In the genomic region with DNA sequence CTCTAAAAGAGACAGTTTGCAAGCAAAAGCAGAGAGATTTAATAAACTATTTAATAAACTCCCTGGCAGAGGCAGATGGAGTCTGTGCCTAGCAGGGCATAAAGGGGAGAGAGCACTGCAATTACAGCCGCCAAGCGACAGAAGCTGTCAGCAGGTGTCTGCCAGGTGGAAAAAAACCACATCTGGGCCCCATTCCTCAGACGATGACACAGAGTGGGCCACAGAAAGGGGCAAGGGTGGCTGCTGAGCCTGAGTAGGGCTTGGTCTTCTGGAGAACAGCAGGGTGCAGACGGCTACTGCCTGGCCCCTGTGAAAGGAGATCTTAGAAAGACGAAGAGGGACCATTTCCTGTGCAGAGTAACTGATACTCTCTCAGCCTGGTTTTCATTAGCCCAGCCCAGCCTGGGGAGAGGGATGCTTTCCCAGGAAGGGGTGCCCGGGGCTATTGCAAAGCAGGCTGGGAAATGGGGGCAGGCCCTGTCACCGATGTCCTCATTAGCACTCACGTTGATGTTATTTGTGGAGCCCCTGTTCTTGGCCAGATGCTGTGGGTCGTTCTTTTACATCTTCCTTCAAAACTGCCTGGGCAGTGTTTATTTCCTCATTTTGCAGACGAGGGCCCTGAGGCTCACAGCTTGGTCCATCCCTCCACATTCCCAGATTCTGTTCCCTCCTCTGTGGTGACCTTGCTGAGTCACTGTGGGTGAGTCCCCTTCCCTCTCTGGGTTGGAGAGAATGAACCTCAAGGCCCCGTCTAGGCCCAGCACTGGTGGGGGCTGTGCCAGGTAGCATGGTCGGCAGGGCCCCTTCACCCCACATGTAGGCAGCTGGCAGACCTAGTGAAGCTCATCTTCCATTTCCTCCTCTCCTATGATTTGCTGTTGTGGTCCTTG, we compare ENCODE assay signal across 8 cellular contexts.
DNase-seq lines count a peak whose midpoint lies in the region; ATAC-seq and TF ChIP-seq lines count a peak whose summit lies in the region.

No MANE protein-coding gene starts in this region.

- H3K27ac Mint-ChIP-seq in activated CD4-positive, alpha-beta memory T cell treated with anti-CD3 and anti-CD28 coated beads, Interleukin-2, amount 10 ng/mL, durations not matched to agents 7 days and 5 days: peak overlapping the region; percentile 82
- no peak overlapping the region for H3K27ac Mint-ChIP-seq in CD4-positive, alpha-beta T cell

- CTCF ChIA-PET in activated CD4-positive, alpha-beta memory T cell treated with anti-CD3 and anti-CD28 coated beads, Interleukin-2, amount 10 ng/mL, durations not matched to agents 7 days and 5 days (lab: Charles Lee): interaction anchor here (1.5 to 2.1 kb wide), 2 partner anchors 84 to 140 kb away, joined by 3 to 5 read pairs; no protein-coding TSS in a partner anchor
- CTCF ChIA-PET in CD4-positive, alpha-beta T cell (lab: Charles Lee): no interaction called here

- H3K9me3 Mint-ChIP-seq in activated CD4-positive, alpha-beta memory T cell treated with anti-CD3 and anti-CD28 coated beads, Interleukin-2, amount 10 ng/mL, durations not matched to agents 7 days and 5 days: no peaks in the 10 kb centered on the region
- no peaks in the 10 kb centered on the region for H3K9me3 Mint-ChIP-seq in CD4-positive, alpha-beta T cell

- DNase-seq in COR-L47 (lab: John Stamatoyannopoulos, UW) (peak; percentile 75), LHCN-M2 (ENCODE audit: low read depth) (peak; percentile 88), lung microvascular endothelial cell (ENCODE audit: low read depth in 2 of 2) (peak; percentile 16 to 66), NCI-H526 treated with DMSO at 0.1 percent for 48 hours (lab: John Stamatoyannopoulos, UW) (no peak), SKM-1 (lab: John Stamatoyannopoulos, UW; ENCODE audit: unreplicated experiment) (no peak)
- DNase-seq in activated CD4-positive, alpha-beta memory T cell treated with anti-CD3 and anti-CD28 coated beads, Interleukin-2, amount 10 ng/mL, durations not matched to agents 7 days and 5 days: no peak
- no peak for DNase-seq in CD4-positive, alpha-beta T cell
- DNase-seq in NK-92 treated with Interleukin-12 subunit alpha and Interleukin-12 subunit beta, amount 100 ng/mL, for 24 hours (lab: John Stamatoyannopoulos, UW): no peak

- no peak overlapping the region for H3K4me3 Mint-ChIP-seq in activated CD4-positive, alpha-beta memory T cell treated with anti-CD3 and anti-CD28 coated beads, Interleukin-2, amount 10 ng/mL, durations not matched to agents 7 days and 5 days
- no peak overlapping the region for H3K4me3 Mint-ChIP-seq in CD4-positive, alpha-beta T cell

- peaks cover 20% of the 10 kb centered on the region for H3K27me3 Mint-ChIP-seq in activated CD4-positive, alpha-beta memory T cell treated with anti-CD3 and anti-CD28 coated beads, Interleukin-2, amount 10 ng/mL, durations not matched to agents 7 days and 5 days
- peaks cover 68% of the 10 kb centered on the region for H3K27me3 Mint-ChIP-seq in CD4-positive, alpha-beta T cell

- POLR2A ChIA-PET in activated CD4-positive, alpha-beta memory T cell treated with anti-CD3 and anti-CD28 coated beads, Interleukin-2, amount 10 ng/mL, durations not matched to agents 7 days and 5 days (lab: Charles Lee): no interaction called here
- POLR2A ChIA-PET in CD4-positive, alpha-beta T cell (lab: Charles Lee): no interaction called here

- TF ChIP-seq CTCF in CD4-positive, alpha-beta T cell (IDR thresholded peaks at IDR 0.05): no peak

- H3K9me3 ChIP-seq in CD4-positive, alpha-beta T cell (ENCODE audit: control insufficient read depth, low read length): no peaks in the 10 kb centered on the region

- no peaks in the 10 kb centered on the region for H3K36me3 Mint-ChIP-seq in activated CD4-positive, alpha-beta memory T cell treated with anti-CD3 and anti-CD28 coated beads, Interleukin-2, amount 10 ng/mL, durations not matched to agents 7 days and 5 days (ENCODE audit: low read depth)
- H3K36me3 Mint-ChIP-seq in CD4-positive, alpha-beta T cell (ENCODE audit: low read depth): no peaks in the 10 kb centered on the region

- no peak for ATAC-seq in CD4-positive, alpha-beta T cell (ENCODE audit: poor library complexity)

- intact Hi-C loops in CD4-positive, alpha-beta T cell (cut with DNase I, micrococcal nuclease): loop anchor here in 1 of 2 experiments (5.0 kb wide), 1 partner anchor 467 kb away; no protein-coding TSS in a partner anchor

- peaks cover 54% of the 10 kb centered on the region for H3K4me1 Mint-ChIP-seq in activated CD4-positive, alpha-beta memory T cell treated with anti-CD3 and anti-CD28 coated beads, Interleukin-2, amount 10 ng/mL, durations not matched to agents 7 days and 5 days
- no peaks in the 10 kb centered on the region for H3K4me1 Mint-ChIP-seq in CD4-positive, alpha-beta T cell (ENCODE audit: low read depth)

- no peak overlapping the region for H3K27ac ChIP-seq in CD4-positive, alpha-beta T cell (ENCODE audit: low read depth, low read length)

- peaks cover 40% of the 10 kb centered on the region for H3K27me3 ChIP-seq in CD4-positive, alpha-beta T cell (ENCODE audit: control insufficient read depth, insufficient read depth, low read length)

Comparison
In these comparisons a context has a peak if more than half of its experiments do, and no peak if none do; other contexts are left out.
1. DNase-seq: peak in COR-L47 (single experiment), LHCN-M2 (single experiment) and lung microvascular endothelial cell (2 of 2); none in activated CD4-positive, alpha-beta memory T cell treated with anti-CD3 and anti-CD28 coated beads, Interleukin-2, amount 10 ng/mL, durations not matched to agents 7 days and 5 days (single experiment), NCI-H526 treated with DMSO at 0.1 percent for 48 hours (single experiment), CD4-positive, alpha-beta T cell (0 of 10), NK-92 treated with Interleukin-12 subunit alpha and Interleukin-12 subunit beta, amount 100 ng/mL, for 24 hours (single experiment) and SKM-1 (single experiment).